23 cellular contexts compared by ENCODE assay signal in the genomic region with DNA sequence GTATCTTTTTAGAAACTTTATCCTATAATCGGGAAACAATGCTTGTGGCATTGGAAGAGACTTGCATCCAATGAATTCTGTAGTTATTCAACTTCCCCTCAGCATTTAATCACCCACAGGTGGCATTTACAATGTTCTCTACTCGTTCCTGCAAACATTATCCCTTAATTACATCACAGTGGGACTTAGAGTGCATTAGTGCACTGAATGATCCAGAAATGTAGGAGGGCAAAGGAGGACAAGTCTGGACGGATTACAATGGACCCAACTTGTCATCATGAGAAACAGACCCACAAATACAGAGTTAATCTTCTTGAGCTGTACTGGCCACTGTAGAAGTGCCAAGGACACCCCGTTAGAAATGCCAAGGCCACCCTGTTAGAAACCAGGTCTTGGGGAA.
"Had no signal": no experiment of that assay in that cellular context is flagged by ENCODE, and none has a peak within 500 bp of the region (broad histone marks: within the 10 kb centered on the region; RNA-seq: fewer than 3 reads in every experiment).

No MANE protein-coding gene starts in this region.

- H3K36me3 Mint-ChIP-seq: mesothelial cell of epicardium had no signal

- H3K9me3 Mint-ChIP-seq: activated naive CD8-positive, alpha-beta T cell treated with anti-CD3 and anti-CD28 coated beads for 36 hours; activated T-helper 17 cell treated with anti-CD3 and anti-CD28 coated beads, Interleukin-2, amount 50 U/mL, for 72 hours; mesothelial cell of epicardium; nephron; stimulated activated memory B cell treated with anti-CD40 and anti-IgM and Interleukin-4, amounts not matched to agents 10 μg/mL and 1 μg/mL and 100 μg/mL, for 72 hours had no signal

- ATAC-seq: activated CD4-positive, CD25-positive, alpha-beta regulatory T cell treated with anti-CD3 and anti-CD28 coated beads, Interleukin-2, amount 50 U/mL, for 24 hours; activated T-helper 17 cell treated with anti-CD3 and anti-CD28 coated beads, Interleukin-2, amount 50 U/mL, for 72 hours; left lobe of liver; stimulated activated memory B cell treated with anti-CD40 and anti-IgM and Interleukin-4, amounts not matched to agents 10 μg/mL and 1 μg/mL and 100 μg/mL, for 72 hours had no signal

- H3K4me1 Mint-ChIP-seq: activated T-helper 17 cell treated with anti-CD3 and anti-CD28 coated beads, Interleukin-2, amount 50 U/mL, for 72 hours had no signal

- H3K27ac Mint-ChIP-seq: activated naive CD8-positive, alpha-beta T cell treated with anti-CD3 and anti-CD28 coated beads for 36 hours; activated T-helper 17 cell treated with anti-CD3 and anti-CD28 coated beads, Interleukin-2, amount 50 U/mL, for 72 hours; mesothelial cell of epicardium; nephron; stimulated activated memory B cell treated with anti-CD40 and anti-IgM and Interleukin-4, amounts not matched to agents 10 μg/mL and 1 μg/mL and 100 μg/mL, for 72 hours had no signal

- H3K4me3 Mint-ChIP-seq: activated naive CD8-positive, alpha-beta T cell treated with anti-CD3 and anti-CD28 coated beads for 36 hours; activated T-helper 17 cell treated with anti-CD3 and anti-CD28 coated beads, Interleukin-2, amount 50 U/mL, for 72 hours; mesothelial cell of epicardium; nephron; stimulated activated memory B cell treated with anti-CD40 and anti-IgM and Interleukin-4, amounts not matched to agents 10 μg/mL and 1 μg/mL and 100 μg/mL, for 72 hours had no signal

- H3K36me3 ChIP-seq: sigmoid colon, thoracic aorta had no signal

- H3K4me3 ChIP-seq: lung, sigmoid colon, thoracic aorta, upper lobe of left lung had no signal

- DNase-seq: activated CD8-positive, alpha-beta memory T cell treated with anti-CD3 and anti-CD28 coated beads for 24 hours; activated naive CD4-positive, alpha-beta T cell; activated naive CD8-positive, alpha-beta T cell treated with anti-CD3 and anti-CD28 coated beads for 36 hours; amygdala; dermis blood vessel endothelial cell; effector memory CD4-positive, alpha-beta T cell; foreskin melanocyte; glutamatergic neuron; hippocampal formation; sigmoid colon; stimulated activated CD4-positive, alpha-beta T cell treated with anti-CD3 and anti-CD28 coated beads, Interleukin-4, amount 100 ng/mL, for 24 hours; T-helper 9 cell; upper lobe of left lung had no signal

- FAIRE-seq: endothelial cell of umbilical vein, islet of Langerhans had no signal

- H3K27me3 ChIP-seq: sigmoid colon, upper lobe of left lung had no signal

- H3K27me3 Mint-ChIP-seq: activated naive CD8-positive, alpha-beta T cell treated with anti-CD3 and anti-CD28 coated beads for 36 hours; activated T-helper 17 cell treated with anti-CD3 and anti-CD28 coated beads, Interleukin-2, amount 50 U/mL, for 72 hours; stimulated activated memory B cell treated with anti-CD40 and anti-IgM and Interleukin-4, amounts not matched to agents 10 μg/mL and 1 μg/mL and 100 μg/mL, for 72 hours had no signal
